ENCODE assay signal across 28 cellular contexts in the genomic region with DNA sequence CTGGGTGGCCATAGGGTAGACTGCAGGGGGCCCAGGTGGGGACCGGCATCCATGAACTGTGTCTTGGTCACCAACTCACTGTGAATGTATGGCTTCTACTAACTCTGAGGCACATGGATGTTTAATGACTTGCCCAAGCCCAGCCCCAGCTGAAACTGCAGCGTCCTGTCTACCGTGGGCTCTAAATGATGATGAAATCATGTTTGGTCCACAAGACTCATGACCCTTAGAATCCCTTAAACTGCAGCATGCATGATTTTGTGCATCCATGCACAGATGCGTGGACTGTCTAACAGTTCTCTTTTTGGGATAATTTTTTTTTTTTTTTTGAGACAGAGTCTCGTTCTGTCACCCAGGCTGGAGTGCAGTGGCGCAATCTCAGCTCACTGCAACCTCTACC.
"Had no signal": no experiment of that assay in that cellular context is flagged by ENCODE, and none has a peak within 500 bp of the region (broad histone marks: within the 10 kb centered on the region; RNA-seq: fewer than 3 reads in every experiment).

No MANE protein-coding gene starts in this region.

- FAIRE-seq: pancreas had no signal

- H3K4me1 ChIP-seq: pancreas, psoas muscle, spleen, suprapubic skin, testis, tibial artery, transverse colon, upper lobe of right lung, vagina had no signal

- H3K4me3 ChIP-seq: pancreas, psoas muscle, skin epidermis, smooth muscle cell, spleen, suprapubic skin, testis, tibial artery, transverse colon, upper lobe of right lung, vagina had no signal

- DNase-seq: naive thymus-derived CD8-positive, alpha-beta T cell; nephron progenitor cell; nucleus accumbens; psoas muscle; right cardiac atrium; spleen; stimulated activated CD4-positive, alpha-beta T cell treated with anti-CD3 and anti-CD28 coated beads, Interleukin-12 subunit alpha, Interleukin-12 subunit beta, amount 100 ng/mL, for 4 hours; stimulated activated CD4-positive, alpha-beta T cell treated with anti-CD3 and anti-CD28 coated beads, Interleukin-1b, Interleukin-23, amount 100 ng/mL, for 48 hours; stimulated activated CD4-positive, alpha-beta T cell treated with anti-CD3 and anti-CD28 coated beads, Interleukin-4, amount 100 ng/mL, for 1 hour; stimulated activated CD4-positive, alpha-beta T cell treated with anti-CD3 and anti-CD28 coated beads, Interleukin-4, amount 100 ng/mL, for 4 hours; stimulated activated CD8-positive, alpha-beta memory T cell treated with anti-CD3 and anti-CD28 coated beads, Interleukin-4, amount 100 ng/mL, for 48 hours; stimulated activated naive CD4-positive, alpha-beta T cell; stimulated activated naive CD8-positive, alpha-beta T cell treated with anti-CD3 and anti-CD28 coated beads, Interleukin-15, amount 100 ng/mL, for 72 hours; stimulated activated naive CD8-positive, alpha-beta T cell treated with anti-CD3 and anti-CD28 coated beads, Interleukin-15, Interleukin-2, amounts not matched to agents 100 U/mL and 50 U/mL, for 24 hours; substantia nigra; testis; tibial artery; transverse colon; upper lobe of right lung had no signal

- H3K36me3 ChIP-seq: neutrophil, pancreas, spleen, suprapubic skin, tibial artery, transverse colon, upper lobe of right lung, vagina had no signal

- ATAC-seq: naive thymus-derived CD8-positive, alpha-beta T cell; natural killer cell treated with Interleukin-12 subunit alpha and Interleukin-12 subunit beta and Interleukin-15 and Interleukin-18, amount 100 ng/mL, for 72 hours; pancreas; psoas muscle; right cardiac atrium; sciatic nerve; stimulated activated memory B cell treated with anti-CD40 and anti-IgM and Interleukin-4, amounts not matched to agents 10 μg/mL and 1 μg/mL and 100 μg/mL, for 72 hours; stimulated activated naive CD8-positive, alpha-beta T cell treated with anti-CD3 and anti-CD28 coated beads, Interleukin-15, amount 100 ng/mL, for 72 hours; stimulated activated naive CD8-positive, alpha-beta T cell treated with anti-CD3 and anti-CD28 coated beads, Interleukin-15, Interleukin-2, amounts not matched to agents 100 U/mL and 50 U/mL, for 24 hours; upper lobe of right lung had no signal

- H3K4me2 ChIP-seq: smooth muscle cell had no signal

- H3K27ac ChIP-seq: neutrophil, pancreas, psoas muscle, skin epidermis, spleen, suprapubic skin, testis, tibial artery, transverse colon, upper lobe of right lung, vagina had no signal

- H3K27me3 ChIP-seq: neutrophil, pancreas, suprapubic skin, testis, tibial artery, transverse colon, upper lobe of right lung, vagina had no signal

- H3K9me3 ChIP-seq: neutrophil, pancreas, psoas muscle, suprapubic skin, testis, tibial artery, transverse colon, upper lobe of right lung, vagina had no signal
